22 cellular contexts compared by ENCODE assay signal in genomic region chr12:44869503-44869902, GRCh38. TPM values are rescaled to one million over a fixed set of nuclear protein-coding genes. Genes with fewer than 3 reads are reported as not detected.
"Had no signal": no experiment of that assay in that cellular context is flagged by ENCODE, and none has a peak within 500 bp of the region (broad histone marks: within the 10 kb centered on the region; RNA-seq: fewer than 3 reads in every experiment).

No MANE protein-coding gene starts in this region.

- H3K36me3 ChIP-seq: adrenal gland, ascending aorta, brain microvascular endothelial cell, lower lobe of right lung, thoracic aorta, upper lobe of left lung had no signal

- H3K4me1 ChIP-seq: adrenal gland, ascending aorta, foreskin keratinocyte, lower lobe of right lung, upper lobe of left lung had no signal

- ATAC-seq: foreskin keratinocyte; lower lobe of right lung; mucosa of descending colon; sciatic nerve; stimulated activated memory B cell treated with anti-CD40 and anti-IgM and Interleukin-4, amounts not matched to agents 10 μg/mL and 1 μg/mL and 100 μg/mL, for 72 hours had no signal

- H3K27ac Mint-ChIP-seq: activated CD4-positive, alpha-beta T cell treated with anti-CD3 and anti-CD28 coated beads, Interleukin-2, amount 10 ng/mL, durations not matched to agents 24 days and 14 days; dendritic cell treated with granulocyte-macrophage colony-stimulating factor and Interleukin-4, amounts not matched to agents 40 ng/mL and 50 ng/mL, for 4 days; stimulated activated memory B cell treated with anti-CD40 and anti-IgM and Interleukin-4, amounts not matched to agents 10 μg/mL and 1 μg/mL and 100 μg/mL, for 72 hours had no signal

- H3K4me3 ChIP-seq: adrenal gland, ascending aorta, lower lobe of right lung, mucosa of descending colon, smooth muscle cell, thoracic aorta, upper lobe of left lung had no signal

- H3K27me3 ChIP-seq: ascending aorta had no signal

- H3K27ac ChIP-seq: adrenal gland, ascending aorta, brain microvascular endothelial cell, foreskin keratinocyte, lower lobe of right lung, thoracic aorta, upper lobe of left lung had no signal

- H3K4me3 Mint-ChIP-seq: activated CD4-positive, alpha-beta T cell treated with anti-CD3 and anti-CD28 coated beads, Interleukin-2, amount 10 ng/mL, durations not matched to agents 24 days and 14 days; dendritic cell treated with granulocyte-macrophage colony-stimulating factor and Interleukin-4, amounts not matched to agents 40 ng/mL and 50 ng/mL, for 4 days; neural crest cell; stimulated activated memory B cell treated with anti-CD40 and anti-IgM and Interleukin-4, amounts not matched to agents 10 μg/mL and 1 μg/mL and 100 μg/mL, for 72 hours had no signal

- H3K9me3 ChIP-seq: adrenal gland, ascending aorta, mucosa of descending colon, thoracic aorta, upper lobe of left lung had no signal

- DNase-seq: activated CD4-positive, alpha-beta T cell treated with anti-CD3 and anti-CD28 coated beads, Interleukin-2, amount 10 ng/mL, durations not matched to agents 24 days and 14 days; activated CD8-positive, alpha-beta memory T cell treated with anti-CD3 and anti-CD28 coated beads, Interleukin-2, amount 50 U/mL, for 48 hours; adrenal gland; brain microvascular endothelial cell; caudate nucleus; effector CD4-positive, alpha-beta T cell; erythroblast; foreskin keratinocyte; kidney; lower lobe of right lung; mesendoderm; mucosa of descending colon; occipital lobe; stimulated activated CD4-positive, alpha-beta T cell treated with anti-CD3 and anti-CD28 coated beads, Interleukin-15, amount 100 ng/mL, for 24 hours; upper lobe of left lung had no signal

- H3K4me1 Mint-ChIP-seq: stimulated activated memory B cell treated with anti-CD40 and anti-IgM and Interleukin-4, amounts not matched to agents 10 μg/mL and 1 μg/mL and 100 μg/mL, for 72 hours had no signal

RNA-seq across cellular contexts. Expression of gene NELL2, which starts 6.6 kb away (rescaled TPM):
- total RNA-seq: ascending aorta had no signal
- polyA plus RNA-seq: foreskin keratinocyte, smooth muscle cell had no signal
